Comparison of ENCODE assay signal across 8 cellular contexts in the genomic region with DNA sequence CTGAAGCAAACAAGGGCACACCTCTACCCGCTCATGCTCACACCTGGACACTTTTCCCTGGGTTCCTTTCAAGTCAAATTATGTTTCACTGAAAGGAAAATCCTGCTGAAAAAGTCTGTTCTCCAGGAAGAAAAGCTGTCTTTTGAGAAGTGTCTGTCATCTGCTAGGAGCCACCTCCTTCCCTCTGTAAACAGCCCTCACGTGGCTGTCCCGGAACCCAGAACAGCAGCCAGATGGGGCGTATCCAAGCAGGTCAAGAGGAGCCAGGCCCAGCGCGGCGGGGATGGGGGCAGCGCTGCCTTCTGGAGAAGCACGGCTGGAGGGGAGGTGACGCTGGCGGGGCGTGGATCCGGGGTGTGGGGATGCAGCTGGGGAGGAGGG. TPM values are rescaled to one million over a fixed set of nuclear protein-coding genes. Genes with fewer than 3 reads are reported as not detected.
DNase-seq lines count a peak whose midpoint lies in the region; ATAC-seq and TF ChIP-seq lines count a peak whose summit lies in the region.

A gene (minus strand): TSS at position 162 of the 381 bp plus-strand sequence. CDS start 205 bp downstream, outside the sequence.

- ATAC-seq in RWPE2 (ENCODE audit: low read depth) (peak; percentile 75), HG03095 (IDR thresholded peaks at IDR 0.05; ENCODE audit: unreplicated experiment) (no peak)

- TF ChIP-seq CTCF in RWPE2 (IDR thresholded peaks at IDR 0.05; ENCODE audit: poor library complexity, severe bottlenecking) (no peak), nephron (IDR thresholded peaks at IDR 0.05; ENCODE audit: unreplicated experiment in 3 of 3) (no peak), thyroid gland (IDR thresholded peaks at IDR 0.05) (no peak)

- TF ChIP-seq POLR2A in thyroid gland (IDR thresholded peaks at IDR 0.05): peak in 1 of 2 donors; percentile 41

- H3K27ac ChIP-seq in RWPE2 (ENCODE audit: poor library complexity, severe bottlenecking) (peak within 1 kb of the TSS; percentile 50), thyroid gland (peak within 1 kb of the TSS; percentile 87 to 93 (median 89))

- peak within 1 kb of the TSS; percentile 84 for H3K27ac Mint-ChIP-seq in activated naive CD4-positive, alpha-beta T cell treated with anti-CD3 and anti-CD28 coated beads, Interleukin-2, amount 50 U/mL, for 24 hours
- peak within 1 kb of the TSS; percentile 86 to 93 (median 87) for H3K27ac Mint-ChIP-seq in nephron

- DNase-seq in DMS153 (lab: John Stamatoyannopoulos, UW) (peak; percentile 55), LoVo (ENCODE audit: low spot score) (peak; percentile 80), RWPE2 (ENCODE audit: low spot score) (peak; percentile 82), foreskin melanocyte (peak; percentile 59), thyroid gland (peak; percentile 97 to 98)

- H3K9me3 Mint-ChIP-seq in activated naive CD4-positive, alpha-beta T cell treated with anti-CD3 and anti-CD28 coated beads, Interleukin-2, amount 50 U/mL, for 24 hours: no peaks in the 10 kb centered on the region
- H3K9me3 Mint-ChIP-seq in nephron: no peaks in the 10 kb centered on the region

- 0 to 9% methylated on average over 3 of the region's 13 CpGs for WGBS in thyroid gland, 2 donors

- H3K27me3 ChIP-seq in RWPE2 (ENCODE audit: insufficient read depth, poor library complexity, severe bottlenecking) (no peaks in the 10 kb centered on the region), thyroid gland (no peaks in the 10 kb centered on the region)

- H3K9me3 ChIP-seq in RWPE2 (ENCODE audit: severe bottlenecking): no peaks in the 10 kb centered on the region
- no peaks in the 10 kb centered on the region for H3K9me3 ChIP-seq in thyroid gland

- H3K4me3 ChIP-seq in RWPE2 (ENCODE audit: severe bottlenecking) (peak within 1 kb of the TSS; percentile 96), thyroid gland (replicated peaks in 1 of 3) (peak within 1 kb of the TSS; percentile 6 to 78 (median 50))

- H3K4me3 Mint-ChIP-seq in activated naive CD4-positive, alpha-beta T cell treated with anti-CD3 and anti-CD28 coated beads, Interleukin-2, amount 50 U/mL, for 24 hours: peak within 1 kb of the TSS; percentile 91
- peak within 1 kb of the TSS; percentile 88 to 96 (median 91) for H3K4me3 Mint-ChIP-seq in nephron

- no peaks in the 10 kb centered on the region for H3K4me1 ChIP-seq in RWPE2 (ENCODE audit: insufficient read depth, poor library complexity, severe bottlenecking)
- peaks cover 27 to 29% of the 10 kb centered on the region in 2 donors for H3K4me1 ChIP-seq in thyroid gland

- H3K27me3 Mint-ChIP-seq in activated naive CD4-positive, alpha-beta T cell treated with anti-CD3 and anti-CD28 coated beads, Interleukin-2, amount 50 U/mL, for 24 hours: no peaks in the 10 kb centered on the region
- no peaks in the 10 kb centered on the region for H3K27me3 Mint-ChIP-seq in nephron (ENCODE audit: low read depth)

- H3K4me1 Mint-ChIP-seq in activated naive CD4-positive, alpha-beta T cell treated with anti-CD3 and anti-CD28 coated beads, Interleukin-2, amount 50 U/mL, for 24 hours: peaks cover 29% of the 10 kb centered on the region
- H3K4me1 Mint-ChIP-seq in nephron: peaks cover 14% of the 10 kb centered on the region

- H3K36me3 ChIP-seq in RWPE2 (ENCODE audit: low read depth): peaks cover 21% of the 10 kb centered on the region
- H3K36me3 ChIP-seq in thyroid gland: no peaks in the 10 kb centered on the region

- H3K36me3 Mint-ChIP-seq in activated naive CD4-positive, alpha-beta T cell treated with anti-CD3 and anti-CD28 coated beads, Interleukin-2, amount 50 U/mL, for 24 hours: peaks cover 3% of the 10 kb centered on the region
- H3K36me3 Mint-ChIP-seq in nephron (ENCODE audit: low read depth): peaks cover 18% of the 10 kb centered on the region

- intact Hi-C loops in thyroid gland (cut with DNase I): loop anchor here (10.0 kb wide), 1 partner anchor 65 kb away; a partner anchor contains a TSS

RNA-seq across cellular contexts. Expression of the gene that starts here (rescaled TPM):
- total RNA-seq in thyroid gland: 10 to 100 TPM; 10.1 to 23.6 (median 11.6) TPM
